ENCODE assay signal across 19 cellular contexts in genomic region chr18:8996771-8997432, GRCh38.
A peak's percentile ranks its signal among the peaks of the same experiment; 100 is the strongest.
DNase-seq lines count a peak whose midpoint lies in the region; ATAC-seq, FAIRE-seq and TF ChIP-seq lines count a peak whose summit lies in the region.
"Had no signal": no experiment of that assay in that cellular context is flagged by ENCODE, and none has a peak within 500 bp of the region (broad histone marks: within the 10 kb centered on the region; RNA-seq: fewer than 3 reads in every experiment).

No MANE protein-coding gene starts in this region.

- H3K4me1 ChIP-seq in liver (ENCODE audit: control insufficient read depth in 4 of 4, insufficient read depth in 4 of 4, low read length in 3 of 4) (peaks cover 0 to 11% (median 5%) of the 10 kb centered on the region in 4 donors), HepG2 (ENCODE audit: insufficient read depth, low read length) (no peaks in the 10 kb centered on the region), right cardiac atrium (ENCODE audit: control insufficient read depth, insufficient read depth, low read length) (no peaks in the 10 kb centered on the region)
- H3K4me1 ChIP-seq: adrenal gland, parathyroid adenoma had no signal

- H3K36me3 ChIP-seq in liver (ENCODE audit: control insufficient read depth in 4 of 4, insufficient read depth in 3 of 4, low read depth in 1 of 4, low read length in 3 of 4) (no peaks in the 10 kb centered on the region), HepG2 (replicated peaks in 1 of 2; ENCODE audit: control insufficient read depth in 1 of 2, insufficient read depth in 2 of 2, low read length in 2 of 2) (no peaks in the 10 kb centered on the region)
- H3K36me3 ChIP-seq: adrenal gland had no signal

- CTCF ChIA-PET in HepG2 (lab: Yijun Ruan, JAX; ENCODE audit: low intra/inter-chr PET ratio, low total read pairs) (no interaction called here), HEK293T (lab: Yijun Ruan, JAX) (interaction anchor here (0.5 kb wide), 1 partner anchor 116 kb away, joined by 4 read pairs; no protein-coding TSS in a partner anchor)

- TF ChIP-seq CTCF in liver (IDR thresholded peaks at IDR 0.05; ENCODE audit: low read depth, low read length, missing input control), result no peak
- no peak for TF ChIP-seq CTCF in HepG2 (CRISPR knock-in tag; IDR thresholded peaks at IDR 0.05)
- TF ChIP-seq CTCF in fibroblast of villous mesenchyme (IDR thresholded peaks at IDR 0.05; ENCODE audit: insufficient read depth, low read depth, low read length), result no peak

- H3K9me3 ChIP-seq in liver (ENCODE audit: control insufficient read depth in 4 of 4, low read length in 3 of 4), result peaks cover 0 to 5% (median under 1%) of the 10 kb centered on the region in 4 donors
- no peaks in the 10 kb centered on the region for H3K9me3 ChIP-seq in HepG2 (ENCODE audit: low read length)
- no peaks in the 10 kb centered on the region for H3K9me3 ChIP-seq in right cardiac atrium (ENCODE audit: control insufficient read depth, low read length)
- H3K9me3 ChIP-seq: adrenal gland had no signal

- TF ChIP-seq RAD21 in liver (IDR thresholded peaks at IDR 0.05), result no peak
- TF ChIP-seq RAD21 in HepG2 (CRISPR knock-in tag; IDR thresholded peaks at IDR 0.05), result no peak

- H3K4me3 ChIP-seq in liver (ENCODE audit: low read depth in 1 of 3, low read length in 3 of 3) (peak overlapping the region in 2 of 3 donors; percentile 10 to 57), HepG2 (replicated peaks in 1 of 3; ENCODE audit: insufficient read depth in 1 of 3, low read depth in 2 of 3, low read length in 3 of 3) (no peak overlapping the region), fibroblast of villous mesenchyme (ENCODE audit: low read depth, low read length) (no peak overlapping the region), right cardiac atrium (ENCODE audit: low read length) (no peak overlapping the region)
- H3K4me3 ChIP-seq: adrenal gland, SK-N-MC had no signal

- H2AFZ ChIP-seq in HepG2 (ENCODE audit: low read length), result no peak overlapping the region
- H2AFZ ChIP-seq: parathyroid adenoma had no signal

- no TSS peak for BruUV-seq in HepG2 (replicated peaks; lab: Mats Ljungman, UMichigan)

- ATAC-seq in HepG2 (no peak), right cardiac atrium (no peak)
- ATAC-seq: left colon; stimulated activated naive CD8-positive, alpha-beta T cell treated with anti-CD3 and anti-CD28 coated beads, Interleukin-15, amount 100 ng/mL, for 72 hours had no signal

- H3K27ac ChIP-seq in liver (ENCODE audit: low read depth in 1 of 2, low read length in 2 of 2) (no peak overlapping the region), HepG2 (ENCODE audit: extremely low read length, insufficient read depth, low read length) (no peak overlapping the region), angular gyrus (ENCODE audit: low read depth, low read length) (peak overlapping the region; percentile 37), right cardiac atrium (ENCODE audit: low read length) (no peak overlapping the region)
- H3K27ac ChIP-seq: 22Rv1, adrenal gland, parathyroid adenoma, SK-N-MC had no signal

- TF ChIP-seq EP300 in HepG2 (IDR thresholded peaks at IDR 0.05; ENCODE audit: low read depth in 2 of 2, low read length in 2 of 2) (no peak), HepG2 (CRISPR knock-in tag; IDR thresholded peaks at IDR 0.05; ENCODE audit: borderline replicate concordance) (no peak)

- WGBS in liver, result 68% methylated on average over 3 of the region's 3 CpGs
- WGBS in HepG2 (ENCODE audit: low lambda C conversion rate), result 5% methylated on average over 3 of the region's 3 CpGs
- 76% methylated on average over 3 of the region's 3 CpGs for WGBS in right cardiac atrium

- POLR2A ChIA-PET in HepG2 (lab: Yijun Ruan, JAX) (no interaction called here), HEK293T (lab: Yijun Ruan, JAX) (no interaction called here)

- FAIRE-seq in HepG2 (lab: Jason Lieb, UNC), result no peak
- FAIRE-seq: GM12892 had no signal

- DNase-seq in HepG2 (ENCODE audit: low spot score) (no peak), fibroblast of villous mesenchyme (ENCODE audit: low read depth) (peak; percentile 48), right cardiac atrium (no peak), NCI-H2081 treated with DMSO at 0.1 percent for 48 hours (lab: John Stamatoyannopoulos, UW) (no peak), HEK293T (ENCODE audit: extremely low spot score) (no peak)
- DNase-seq in activated CD4-positive, alpha-beta T cell treated with anti-CD3 and anti-CD28 coated beads for 48 hours, result no peak
- DNase-seq: activated CD4-positive, alpha-beta T cell treated with anti-CD3 and anti-CD28 coated beads, Interleukin-2, amount 50 U/mL, for 4 hours; adrenal gland; CD8-positive, alpha-beta memory T cell; hypothalamus; left colon; MM.1S; stimulated activated naive CD8-positive, alpha-beta T cell treated with anti-CD3 and anti-CD28 coated beads, Interleukin-15, amount 100 ng/mL, for 72 hours had no signal

- in situ Hi-C loops in HepG2 (cut with HindIII; ENCODE audit: extremely low pct_ligation_motif_present, low pct_unique_long_range_greater_than_20kb), result loop anchor here (10.0 kb wide), 1 partner anchor 522 kb away; no protein-coding TSS in a partner anchor

- no peaks in the 10 kb centered on the region for H3K79me2 ChIP-seq in HepG2 (ENCODE audit: insufficient read depth, low read length)
- H3K79me2 ChIP-seq: parathyroid adenoma had no signal

- no peak for TF ChIP-seq POLR2A in HepG2 (IDR thresholded peaks at IDR 0.05; ENCODE audit: insufficient read depth in 1 of 2, low read depth in 2 of 2, low read length in 2 of 2)

- H3K4me2 ChIP-seq in HepG2 (ENCODE audit: low read depth, low read length), result no peak overlapping the region

- intact Hi-C loops in HepG2 (cut with micrococcal nuclease; ENCODE audit: unreplicated experiment) (no loop called here), right cardiac atrium (cut with DNase I) (no loop called here)

- no peaks in the 10 kb centered on the region for H4K20me1 ChIP-seq in HepG2 (ENCODE audit: insufficient read depth, low read length)

- H3K9ac ChIP-seq in liver (ENCODE audit: low read depth in 1 of 2, low read length in 2 of 2), result no peak overlapping the region
- no peak overlapping the region for H3K9ac ChIP-seq in HepG2 (ENCODE audit: insufficient read depth, low read depth, low read length)
- H3K9ac ChIP-seq: parathyroid adenoma had no signal

- H3K27me3 ChIP-seq in liver (ENCODE audit: control insufficient read depth in 4 of 4, insufficient read depth in 4 of 4, low read length in 3 of 4) (no peaks in the 10 kb centered on the region), HepG2 (ENCODE audit: control insufficient read depth in 1 of 2, insufficient read depth in 2 of 2, low read length in 2 of 2) (no peaks in the 10 kb centered on the region; a peak in 1 of 5 replicates), right cardiac atrium (ENCODE audit: control insufficient read depth, insufficient read depth) (no peaks in the 10 kb centered on the region)

TF ChIP-seq in liver, 16 proteins besides CTCF, POLR2A, EP300 and RAD21:
- TF ChIP-seq YY1 (IDR thresholded peaks at IDR 0.05) (no peak), RXRA (IDR thresholded peaks at IDR 0.05) (peak in 1 of 2 donors; percentile 57), HNF4A (conservative IDR thresholded peaks at IDR 0.05) (peak in 1 of 2 donors; percentile 35), MAX (IDR thresholded peaks at IDR 0.05) (peak; percentile 23)

TF ChIP-seq in HepG2, 621 proteins besides CTCF, POLR2A, EP300 and RAD21:
- TF ChIP-seq GPN1 (CRISPR knock-in tag; IDR thresholded peaks at IDR 0.05; ENCODE audit: borderline replicate concordance), result no peak
- TF ChIP-seq SNAI1 (CRISPR knock-in tag; IDR thresholded peaks at IDR 0.05; ENCODE audit: borderline replicate concordance), result no peak
- no peak for TF ChIP-seq ZNF572 (CRISPR knock-in tag; IDR thresholded peaks at IDR 0.05)
- no peak for TF ChIP-seq ZNF580 (CRISPR knock-in tag; IDR thresholded peaks at IDR 0.05; ENCODE audit: borderline replicate concordance, low read depth)
- TF ChIP-seq GTF3A (CRISPR knock-in tag; conservative IDR thresholded peaks at IDR 0.05), result no peak
- TF ChIP-seq SAFB2 (CRISPR knock-in tag; IDR thresholded peaks at IDR 0.05; ENCODE audit: borderline replicate concordance, low read depth), result no peak
- TF ChIP-seq HOXD1 (CRISPR knock-in tag; IDR thresholded peaks at IDR 0.05), result no peak

TF ChIP-seq in HEK293T, 16 proteins besides CTCF, POLR2A, EP300 and RAD21:
- no peak for TF ChIP-seq BHLHE40 (IDR thresholded peaks at IDR 0.05; ENCODE audit: borderline replicate concordance)
- TF ChIP-seq LEF1 (IDR thresholded peaks at IDR 0.05; ENCODE audit: borderline replicate concordance), result no peak
- no peak for TF ChIP-seq FOXM1 (IDR thresholded peaks at IDR 0.05; ENCODE audit: borderline replicate concordance)
- no peak for TF ChIP-seq FOXK2 (IDR thresholded peaks at IDR 0.05)
- no peak for TF ChIP-seq SUZ12 (IDR thresholded peaks at IDR 0.05)
- TF ChIP-seq NFRKB (IDR thresholded peaks at IDR 0.05), result no peak

Comparison
In these comparisons a context has a peak if more than half of its experiments do, and no peak if none do; other contexts are left out.
1. H3K4me3 ChIP-seq: peak in liver (2 of 3); none in HepG2 (0 of 3), fibroblast of villous mesenchyme (single experiment) and right cardiac atrium (single experiment).